In the genomic region with DNA sequence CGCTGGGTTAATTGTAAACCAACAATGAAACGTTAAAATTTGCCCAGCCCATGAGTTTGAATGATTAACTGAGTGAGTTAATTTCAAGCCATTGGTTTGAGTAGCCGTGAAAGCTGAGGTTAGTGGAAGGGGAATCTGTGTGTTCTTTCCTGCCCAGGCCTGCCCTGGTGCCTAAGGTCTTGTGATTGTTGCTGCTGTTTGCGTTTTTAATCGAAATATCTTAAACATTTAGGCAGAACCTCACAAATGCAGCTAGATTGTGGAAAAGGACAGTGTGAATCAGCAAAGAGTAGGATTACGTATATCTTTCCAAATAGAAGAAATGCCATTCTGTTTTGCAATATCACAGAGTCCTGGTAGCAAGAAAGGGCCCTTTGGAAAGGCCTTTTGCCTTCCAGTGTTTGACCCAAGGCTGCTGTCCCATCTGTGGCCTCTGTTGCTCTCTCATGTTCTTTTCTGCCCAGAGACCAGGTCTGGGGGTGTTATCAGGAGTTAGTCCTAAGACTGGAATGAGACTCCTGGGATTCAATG, we compare ENCODE assay signal across 9 cellular contexts.
DNase-seq lines count a peak whose midpoint lies in the region; ATAC-seq and TF ChIP-seq lines count a peak whose summit lies in the region.
"Had no signal": no experiment of that assay in that cellular context is flagged by ENCODE, and none has a peak within 500 bp of the region (broad histone marks: within the 10 kb centered on the region; RNA-seq: fewer than 3 reads in every experiment).

No MANE protein-coding gene starts in this region.

- H3K27me3 ChIP-seq in DND-41 (ENCODE audit: insufficient read depth, low read length, poor library complexity): no peaks in the 10 kb centered on the region
- H3K27me3 ChIP-seq in adipocyte (replicated peaks; ENCODE audit: control insufficient read depth, insufficient read depth, low read length): no peaks in the 10 kb centered on the region
- no peaks in the 10 kb centered on the region for H3K27me3 ChIP-seq in lower lobe of right lung (ENCODE audit: low read depth)

- H3K36me3 ChIP-seq in DND-41 (ENCODE audit: insufficient read depth, low read length) (peaks cover 74% of the 10 kb centered on the region), adipocyte (ENCODE audit: control insufficient read depth, insufficient read depth, low read length, severe bottlenecking) (no peaks in the 10 kb centered on the region), lower lobe of right lung (no peaks in the 10 kb centered on the region)

- H3K36me3 Mint-ChIP-seq in HFFc6 (ENCODE audit: low read depth): peaks cover 18% of the 10 kb centered on the region
- H3K36me3 Mint-ChIP-seq in T-cell: peaks cover 23% of the 10 kb centered on the region

- no peak overlapping the region for H3K4me2 ChIP-seq in DND-41 (ENCODE audit: insufficient read depth, low read length)

- POLR2A ChIA-PET in T-cell (lab: Charles Lee): no interaction called here

- CTCF ChIA-PET in T-cell (lab: Charles Lee): no interaction called here

- H3K4me3 Mint-ChIP-seq in HFFc6 (peak overlapping the region; percentile 39; the same call in 1 of the 2 replicates), T-cell (no peak overlapping the region)
- H3K4me3 Mint-ChIP-seq: stimulated activated naive CD8-positive, alpha-beta T cell treated with anti-CD3 and anti-CD28 coated beads, Interleukin-15, amount 100 ng/mL, for 72 hours had no signal

- no peak overlapping the region for H2AFZ ChIP-seq in DND-41 (ENCODE audit: low read depth, low read length)

- H3K4me3 ChIP-seq in DND-41 (ENCODE audit: low read depth in 1 of 2, low read length in 2 of 2): no peak overlapping the region
- peak overlapping the region; percentile 44 for H3K4me3 ChIP-seq in adipocyte (ENCODE audit: low read length)
- H3K4me3 ChIP-seq in lower lobe of right lung: no peak overlapping the region

- intact Hi-C loops in lower lobe of right lung (cut with DNase I): no loop called here

- peaks cover 100% of the 10 kb centered on the region for H3K79me2 ChIP-seq in DND-41 (ENCODE audit: insufficient read depth, low read length)

- H3K27ac Mint-ChIP-seq in HFFc6 (peak overlapping the region; percentile 90), T-cell (no peak overlapping the region)

- peaks cover 57% of the 10 kb centered on the region for H3K4me1 Mint-ChIP-seq in HFFc6 (ENCODE audit: low read depth)
- peaks cover 24 to 30% (median 25%) of the 10 kb centered on the region in 3 donors for H3K4me1 Mint-ChIP-seq in T-cell

- no peak for TF ChIP-seq CTCF in DND-41 (IDR thresholded peaks at IDR 0.05; ENCODE audit: borderline replicate concordance, extremely low read depth, low read length, poor library complexity, severe bottlenecking)
- TF ChIP-seq CTCF in HFFc6 (IDR thresholded peaks at IDR 0.05): no peak
- no peak for TF ChIP-seq CTCF in lower lobe of right lung (IDR thresholded peaks at IDR 0.05)

- peaks cover 25% of the 10 kb centered on the region for H3K4me1 ChIP-seq in DND-41 (ENCODE audit: insufficient read depth, low read length)
- H3K4me1 ChIP-seq in adipocyte (ENCODE audit: control insufficient read depth, insufficient read depth, low read length): peaks cover 18% of the 10 kb centered on the region
- peaks cover 19% of the 10 kb centered on the region for H3K4me1 ChIP-seq in lower lobe of right lung

- peak overlapping the region; percentile 37 for H3K27ac ChIP-seq in DND-41 (ENCODE audit: low read length)
- H3K27ac ChIP-seq in lower lobe of right lung: peak overlapping the region; percentile 38

- H3K9me3 Mint-ChIP-seq in HFFc6: peaks cover 5% of the 10 kb centered on the region; the same call in 1 of the 2 replicates
- H3K9me3 Mint-ChIP-seq in T-cell: no peaks in the 10 kb centered on the region
- H3K9me3 Mint-ChIP-seq: stimulated activated naive CD8-positive, alpha-beta T cell treated with anti-CD3 and anti-CD28 coated beads, Interleukin-15, amount 100 ng/mL, for 72 hours had no signal

- DNase-seq in DND-41 (no peak), HFFc6 (peak; percentile 64), adipocyte (ENCODE audit: low read depth) (peak; percentile 90), lower lobe of right lung (no peak), CD1c-positive myeloid dendritic cell (ENCODE audit: extremely low spot score) (no peak), T-cell (no peak), hypothalamus (lab: John Stamatoyannopoulos, UW) (no peak), SKM-1 treated with dmso at 0.1 percent for 144 hours (lab: John Stamatoyannopoulos, UW; ENCODE audit: unreplicated experiment) (no peak)
- DNase-seq: stimulated activated naive CD8-positive, alpha-beta T cell treated with anti-CD3 and anti-CD28 coated beads, Interleukin-15, amount 100 ng/mL, for 72 hours had no signal

- 0 out of 3 replicates have a peak, but pooled peaks have one; percentile 16 for ATAC-seq in DND-41 (ENCODE audit: insufficient read depth, low read depth)
- peak; percentile 42 to 57 for ATAC-seq in lower lobe of right lung
- ATAC-seq in T-cell (replicated peaks in 1 of 4): no peak

- no peaks in the 10 kb centered on the region for H3K9me3 ChIP-seq in DND-41 (ENCODE audit: insufficient read depth, low read length, severe bottlenecking)
- H3K9me3 ChIP-seq in adipocyte (ENCODE audit: control insufficient read depth, low read length): peaks cover 9% of the 10 kb centered on the region
- peaks cover 10% of the 10 kb centered on the region for H3K9me3 ChIP-seq in lower lobe of right lung

- H3K27me3 Mint-ChIP-seq in HFFc6 (ENCODE audit: insufficient read depth): no peaks in the 10 kb centered on the region; the same call in 1 of the 2 replicates
- no peaks in the 10 kb centered on the region for H3K27me3 Mint-ChIP-seq in T-cell
- H3K27me3 Mint-ChIP-seq: stimulated activated naive CD8-positive, alpha-beta T cell treated with anti-CD3 and anti-CD28 coated beads, Interleukin-15, amount 100 ng/mL, for 72 hours had no signal

- peaks cover 56% of the 10 kb centered on the region for H4K20me1 ChIP-seq in DND-41 (ENCODE audit: insufficient read depth, low read length)

- H3K9ac ChIP-seq in DND-41 (ENCODE audit: low read depth, low read length) (no peak overlapping the region), adipocyte (ENCODE audit: low read length) (peak overlapping the region; percentile 62)

Comparison
In these comparisons a context has a peak if more than half of its experiments do, and no peak if none do; other contexts are left out.
1. ATAC-seq: peak in DND-41 (single experiment) and lower lobe of right lung (2 of 2); none in T-cell (0 of 4).
2. DNase-seq: peak in HFFc6 (single experiment) and adipocyte (single experiment); none in DND-41 (single experiment), lower lobe of right lung (single experiment), CD1c-positive myeloid dendritic cell (single experiment), T-cell (0 of 34), hypothalamus (0 of 51) and SKM-1 treated with dmso at 0.1 percent for 144 hours (single experiment).